Comparison of ENCODE assay signal across 34 cellular contexts in the genomic region with DNA sequence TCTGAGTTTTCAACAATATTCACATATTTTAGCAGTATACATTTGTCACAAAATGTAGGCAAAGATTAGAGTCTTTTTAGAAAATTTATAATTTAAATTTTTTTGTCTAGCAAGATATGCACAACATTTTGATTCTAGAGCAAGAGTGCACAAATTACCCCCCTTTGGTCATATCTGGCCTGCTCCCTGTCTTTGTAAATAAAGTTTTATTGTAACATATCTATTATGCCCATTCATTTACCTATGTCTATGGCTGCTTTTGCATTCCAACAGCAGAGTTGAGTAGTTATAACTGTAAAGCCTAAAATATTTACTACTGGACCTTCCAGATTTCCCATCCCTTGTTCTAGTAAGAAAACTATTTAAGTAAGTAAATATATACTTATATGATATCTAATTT.
"Had no signal": no experiment of that assay in that cellular context is flagged by ENCODE, and none has a peak within 500 bp of the region (broad histone marks: within the 10 kb centered on the region; RNA-seq: fewer than 3 reads in every experiment).

No MANE protein-coding gene starts in this region.

- H3K4me3 ChIP-seq: adrenal gland, ascending aorta, body of pancreas, breast epithelium, cardiac muscle cell had no signal

- H3K27me3 ChIP-seq: adrenal gland, ascending aorta, body of pancreas, brain microvascular endothelial cell, breast epithelium, cardiac muscle cell had no signal

- H3K9me3 ChIP-seq: adrenal gland, ascending aorta, body of pancreas had no signal

- ATAC-seq: activated naive CD4-positive, alpha-beta T cell treated with anti-CD3 and anti-CD28 coated beads, Interleukin-2, amount 50 U/mL, for 72 hours; activated naive CD8-positive, alpha-beta T cell treated with anti-CD3 and anti-CD28 coated beads, Interleukin-2, amount 50 U/mL, for 24 hours; activated T-cell treated with anti-CD3 and anti-CD28 coated beads, Interleukin-2, amount 50 U/mL, for 4 hours; activated T-cell treated with anti-CD3 and anti-CD28 coated beads, Interleukin-2, amount 50 U/mL, for 72 hours; activated T-helper 17 cell treated with anti-CD3 and anti-CD28 coated beads, Interleukin-2, amount 50 U/mL, for 72 hours; body of pancreas had no signal

- H3K4me1 ChIP-seq: adrenal gland, ascending aorta, body of pancreas, breast epithelium had no signal

- FAIRE-seq: astrocyte, bronchial epithelial cell had no signal

- H3K27ac ChIP-seq: adrenal gland, ascending aorta, body of pancreas, brain microvascular endothelial cell, breast epithelium, cardiac muscle cell had no signal

- H3K36me3 ChIP-seq: adrenal gland, ascending aorta, brain microvascular endothelial cell, breast epithelium, cardiac muscle cell had no signal

- DNase-seq: activated effector memory CD4-positive, alpha-beta T cell treated with anti-CD3 and anti-CD28 coated beads, Interleukin-2, amount 50 U/mL, for 16 hours; activated effector memory CD4-positive, alpha-beta T cell treated with Interleukin-2 at 50 U/mL for 16 hours; activated gamma-delta T cell; activated gamma-delta T cell treated with Interleukin-2 at 50 U/mL for 16 hours; activated naive CD4-positive, alpha-beta T cell; activated naive CD4-positive, alpha-beta T cell treated with anti-CD3 and anti-CD28 coated beads for 36 hours; activated naive CD4-positive, alpha-beta T cell treated with anti-CD3 and anti-CD28 coated beads, Interleukin-2, amount 10 ng/mL, durations not matched to agents 7 days and 5 days; activated naive CD4-positive, alpha-beta T cell treated with anti-CD3 and anti-CD28 coated beads, Interleukin-2, amount 50 U/mL, for 16 hours; activated naive CD4-positive, alpha-beta T cell treated with Interleukin-2 at 50 U/mL for 16 hours; activated naive CD8-positive, alpha-beta T cell treated with anti-CD3 and anti-CD28 coated beads for 36 hours; activated naive CD8-positive, alpha-beta T cell treated with anti-CD3 and anti-CD28 coated beads, Interleukin-2, amount 10 ng/mL, durations not matched to agents 7 days and 5 days; activated naive CD8-positive, alpha-beta T cell treated with anti-CD3 and anti-CD28 coated beads, Interleukin-2, amount 50 U/mL, for 24 hours; activated T-cell treated with anti-CD3 and anti-CD28 coated beads, Interleukin-2, amount 50 U/mL, for 1 hour; activated T-cell treated with anti-CD3 and anti-CD28 coated beads, Interleukin-2, amount 50 U/mL, for 24 hours; activated T-cell treated with anti-CD3 and anti-CD28 coated beads, Interleukin-2, amount 50 U/mL, for 4 hours; activated T-cell treated with anti-CD3 and anti-CD28 coated beads, Interleukin-2, amount 50 U/mL, for 48 hours; activated T-cell treated with anti-CD3 and anti-CD28 coated beads, Interleukin-2, amount 50 U/mL, for 72 hours; adrenal gland; amniotic stem cell; amygdala; anterior cingulate cortex; aorta; body of pancreas; brain microvascular endothelial cell; caudate nucleus; central memory CD4-positive, alpha-beta T cell; cerebellar nuclear complex had no signal
